ENCODE assay signal across 8 cellular contexts in the genomic region with DNA sequence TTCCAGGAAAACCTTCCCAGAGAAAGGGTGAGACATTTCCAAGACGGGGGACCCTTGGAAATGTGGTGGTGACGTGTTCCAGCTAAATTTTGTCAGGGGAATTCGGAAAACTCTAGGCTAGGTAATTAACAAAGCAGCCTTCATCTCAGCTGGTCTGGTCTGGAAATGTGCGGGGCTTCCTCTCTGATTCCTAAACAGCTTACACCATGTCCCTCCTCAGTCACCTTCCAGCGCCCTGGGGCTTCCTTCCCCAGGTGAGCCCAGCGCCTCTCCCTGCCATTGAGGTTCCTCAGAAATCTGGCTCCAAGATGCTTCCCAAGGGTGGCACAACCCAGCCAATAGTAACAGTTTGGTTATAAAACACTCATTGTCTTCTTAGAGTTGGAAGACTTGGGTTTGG. TPM values are rescaled to one million over a fixed set of nuclear protein-coding genes. Genes with fewer than 3 reads are reported as not detected.
A peak's percentile ranks its signal among the peaks of the same experiment; 100 is the strongest.
DNase-seq lines count a peak whose midpoint lies in the region; ATAC-seq and TF ChIP-seq lines count a peak whose summit lies in the region.

No MANE protein-coding gene starts in this region.

- H3K4me3 Mint-ChIP-seq in HFFc6, result peak overlapping the region; percentile 93
- H3K4me3 Mint-ChIP-seq in brain, result peak overlapping the region; percentile 93 to 99 (median 95)

- intact Hi-C loops in A673 (cut with micrococcal nuclease; ENCODE audit: unreplicated experiment), result no loop called here

- H3K36me3 Mint-ChIP-seq in HFFc6 (ENCODE audit: low read depth), result peaks cover 18% of the 10 kb centered on the region
- H3K36me3 Mint-ChIP-seq in brain, result peaks cover 15% of the 10 kb centered on the region

- no peaks in the 10 kb centered on the region for H3K27me3 ChIP-seq in A673 (replicated peaks; ENCODE audit: insufficient read depth, low read depth, low read length, poor library complexity)
- H3K27me3 ChIP-seq in mononuclear cell (ENCODE audit: insufficient read depth, low read length), result no peaks in the 10 kb centered on the region

- POLR2A ChIA-PET in A673 (lab: Charles Lee; ENCODE audit: low non-redundant PET), result no interaction called here

- BruUV-seq in A673 (replicated peaks; lab: Mats Ljungman, UMichigan), result no TSS peak

- CTCF ChIA-PET in A673 (lab: Charles Lee), result interaction anchor here (2.3 kb wide), 1 partner anchor 200 kb away, joined by 6 read pairs; no protein-coding TSS in a partner anchor

- H3K4me1 ChIP-seq in A673 (ENCODE audit: insufficient read depth, low read length, poor library complexity, severe bottlenecking), result peaks cover 10% of the 10 kb centered on the region
- peaks cover 46% of the 10 kb centered on the region for H3K4me1 ChIP-seq in mononuclear cell (ENCODE audit: insufficient read depth, low read length)

- H3K4me1 Mint-ChIP-seq in HFFc6 (ENCODE audit: low read depth) (peaks cover 45% of the 10 kb centered on the region), brain (peaks cover 82% of the 10 kb centered on the region)

- H3K9me3 ChIP-seq in A673 (ENCODE audit: low read depth, low read length, poor library complexity, severe bottlenecking) (no peaks in the 10 kb centered on the region), mononuclear cell (ENCODE audit: low read depth, low read length) (no peaks in the 10 kb centered on the region)

- H3K9me3 Mint-ChIP-seq in HFFc6 (no peaks in the 10 kb centered on the region), brain (peaks cover 0 to 2% (median 0%) of the 10 kb centered on the region in 5 experiments)

- H3K27me3 Mint-ChIP-seq in HFFc6 (ENCODE audit: insufficient read depth), result peaks cover 1% of the 10 kb centered on the region; the same call in 1 of the 2 replicates
- peaks cover 9% of the 10 kb centered on the region for H3K27me3 Mint-ChIP-seq in brain

- peak overlapping the region; percentile 65 for H3K4me3 ChIP-seq in A673 (ENCODE audit: low read depth, low read length, poor library complexity, severe bottlenecking)
- peak overlapping the region; percentile 79 for H3K4me3 ChIP-seq in mononuclear cell (ENCODE audit: low read length)

- TF ChIP-seq CTCF in A673 (conservative IDR thresholded peaks at IDR 0.05; ENCODE audit: low read depth, low read length) (no peak), HFFc6 (IDR thresholded peaks at IDR 0.05) (no peak), brain (conservative IDR thresholded peaks at IDR 0.05) (no peak)

- peak overlapping the region; percentile 95 for H3K27ac ChIP-seq in A673 (ENCODE audit: low read depth, low read length, poor library complexity, severe bottlenecking)

- peaks cover 25% of the 10 kb centered on the region for H3K36me3 ChIP-seq in A673 (ENCODE audit: insufficient read depth, low read length, poor library complexity, severe bottlenecking)

- peak overlapping the region; percentile 99 for H3K27ac Mint-ChIP-seq in HFFc6
- H3K27ac Mint-ChIP-seq in brain, result peak overlapping the region; percentile 93 to 100 (median 98)

- no peak for DNase-seq in A673 (ENCODE audit: low spot score)
- no peak for DNase-seq in HFFc6
- no peak for DNase-seq in LoVo (ENCODE audit: low spot score)

- ATAC-seq in HG02852 (IDR thresholded peaks at IDR 0.05; ENCODE audit: unreplicated experiment), result no peak
- no peak for ATAC-seq in GM19397 (IDR thresholded peaks at IDR 0.05; ENCODE audit: unreplicated experiment)
- no peak for ATAC-seq in GM18873 (IDR thresholded peaks at IDR 0.05; ENCODE audit: low FRiP score, unreplicated experiment)

RNA-seq across cellular contexts. Expression of gene ACAD9, which starts 0.6 kb away (rescaled TPM):
- 54.5 and 54.9 TPM in 2 replicates for total RNA-seq in A673 (2021)
- 10 to 100 TPM; 37.5 to 47.1 (median 45.1) TPM for total RNA-seq in HFFc6 (2021; fragmentation: NEBNext Ultra II Directional; extraction: Animal tissue kit (Norgen Biotek cat#: 25700))
- polyA plus RNA-seq in brain (ENCODE audit: insufficient read depth, low read depth, low replicate concordance), result 39.9 TPM
- total RNA-seq in mononuclear cell, result 23.0 TPM
